8 cellular contexts compared by ENCODE assay signal in genomic region chr10:73810735-73811465, GRCh38. TPM values are rescaled to one million over a fixed set of nuclear protein-coding genes. Genes with fewer than 3 reads are reported as not detected.
A peak's percentile ranks its signal among the peaks of the same experiment; 100 is the strongest.
DNase-seq lines count a peak whose midpoint lies in the region; ATAC-seq and TF ChIP-seq lines count a peak whose summit lies in the region.

No MANE protein-coding gene starts in this region.

- peak overlapping the region; percentile 83 for H3K4me3 ChIP-seq in Caco-2 (ENCODE audit: low read depth, low read length)
- H3K4me3 ChIP-seq in epithelial cell of esophagus (ENCODE audit: low read length) = peak overlapping the region; percentile 60
- H3K4me3 ChIP-seq in suprapubic skin = peak overlapping the region; percentile 86

- TF ChIP-seq CTCF in Caco-2 (IDR thresholded peaks at IDR 0.05; ENCODE audit: insufficient read depth in 1 of 2, low read depth in 1 of 2, low read length in 1 of 2, severe bottlenecking in 1 of 2, unreplicated experiment in 1 of 2) = no peak
- no peak for TF ChIP-seq CTCF in activated CD8-positive, alpha-beta T cell treated with anti-CD3 and anti-CD28 coated beads for 36 hours (IDR thresholded peaks at IDR 0.05)
- TF ChIP-seq CTCF in epithelial cell of esophagus (IDR thresholded peaks at IDR 0.05; ENCODE audit: insufficient read depth, low read depth, low read length, missing control alignments) = no peak
- no peak for TF ChIP-seq CTCF in nephron (IDR thresholded peaks at IDR 0.05; ENCODE audit: unreplicated experiment in 3 of 3)
- TF ChIP-seq CTCF in suprapubic skin (IDR thresholded peaks at IDR 0.05) = no peak

- WGBS in suprapubic skin = 0% methylated on average over 10 of the region's 63 CpGs

- peak overlapping the region; percentile 84 for H3K27ac ChIP-seq in suprapubic skin

- H3K4me1 Mint-ChIP-seq in Caco-2 (ENCODE audit: low read depth, unreplicated experiment) = no peaks in the 10 kb centered on the region
- peaks cover 16 to 27% (median 18%) of the 10 kb centered on the region in 3 donors for H3K4me1 Mint-ChIP-seq in IgD-negative memory B cell
- peaks cover 44% of the 10 kb centered on the region for H3K4me1 Mint-ChIP-seq in activated CD8-positive, alpha-beta T cell treated with anti-CD3 and anti-CD28 coated beads for 36 hours (ENCODE audit: low read depth)
- peaks cover 19% of the 10 kb centered on the region for H3K4me1 Mint-ChIP-seq in nephron

- DNase-seq in Caco-2 = peak in 1 of 2 experiments; percentile 51
- DNase-seq in activated CD8-positive, alpha-beta T cell treated with anti-CD3 and anti-CD28 coated beads for 36 hours = peak; percentile 65
- DNase-seq in epithelial cell of esophagus (ENCODE audit: low read depth) = peak; percentile 35
- no peak for DNase-seq in suprapubic skin (ENCODE audit: low spot score in 2 of 2)
- no peak for DNase-seq in MV-4-11 (lab: John Stamatoyannopoulos, UW)

- no TSS peak for BruUV-seq in Caco-2 (replicated peaks; lab: Mats Ljungman, UMichigan)

- no peak for TF ChIP-seq POLR2A in suprapubic skin (IDR thresholded peaks at IDR 0.05)

- H3K4me3 Mint-ChIP-seq in Caco-2 (ENCODE audit: unreplicated experiment) (peak overlapping the region; percentile 72), IgD-negative memory B cell (peak overlapping the region; percentile 76 to 95 (median 90)), nephron (peak overlapping the region; percentile 83 to 92 (median 89))
- H3K4me3 Mint-ChIP-seq in activated CD8-positive, alpha-beta T cell treated with anti-CD3 and anti-CD28 coated beads for 36 hours = peak overlapping the region; percentile 82

- no peak for TF ChIP-seq EP300 in suprapubic skin (IDR thresholded peaks at IDR 0.05)

- H3K36me3 ChIP-seq in Caco-2 (ENCODE audit: control insufficient read depth, insufficient read depth, low read length) (no peaks in the 10 kb centered on the region), suprapubic skin (peaks cover 48% of the 10 kb centered on the region)

- ATAC-seq in GM21515 (IDR thresholded peaks at IDR 0.05; ENCODE audit: unreplicated experiment) = peak; percentile 26
- peak; percentile 15 for ATAC-seq in activated CD8-positive, alpha-beta T cell treated with anti-CD3 and anti-CD28 coated beads for 36 hours

- H3K27me3 Mint-ChIP-seq in Caco-2 (ENCODE audit: insufficient read depth, unreplicated experiment) (no peaks in the 10 kb centered on the region), IgD-negative memory B cell (no peaks in the 10 kb centered on the region), nephron (ENCODE audit: low read depth) (no peaks in the 10 kb centered on the region)
- no peaks in the 10 kb centered on the region for H3K27me3 Mint-ChIP-seq in activated CD8-positive, alpha-beta T cell treated with anti-CD3 and anti-CD28 coated beads for 36 hours

- intact Hi-C loops in Caco-2 (cut with micrococcal nuclease; ENCODE audit: unreplicated experiment) = loop anchor here (2.0 kb wide), 1 partner anchor 24 kb away; no protein-coding TSS in a partner anchor
- intact Hi-C loops in activated CD8-positive, alpha-beta T cell treated with anti-CD3 and anti-CD28 coated beads for 36 hours (cut with micrococcal nuclease) = no loop called here

- H3K9me3 Mint-ChIP-seq in Caco-2 (ENCODE audit: unreplicated experiment) = no peaks in the 10 kb centered on the region
- no peaks in the 10 kb centered on the region for H3K9me3 Mint-ChIP-seq in IgD-negative memory B cell
- no peaks in the 10 kb centered on the region for H3K9me3 Mint-ChIP-seq in activated CD8-positive, alpha-beta T cell treated with anti-CD3 and anti-CD28 coated beads for 36 hours
- H3K9me3 Mint-ChIP-seq in nephron = no peaks in the 10 kb centered on the region

- H3K27ac Mint-ChIP-seq in Caco-2 (ENCODE audit: unreplicated experiment) (peak overlapping the region; percentile 65), IgD-negative memory B cell (peak overlapping the region; percentile 30 to 95 (median 87)), nephron (peak overlapping the region; percentile 55 to 80 (median 68))
- peak overlapping the region; percentile 98 for H3K27ac Mint-ChIP-seq in activated CD8-positive, alpha-beta T cell treated with anti-CD3 and anti-CD28 coated beads for 36 hours

- H3K27me3 ChIP-seq in Caco-2 (replicated peaks; ENCODE audit: control insufficient read depth, insufficient read depth, low read length) = no peaks in the 10 kb centered on the region
- no peaks in the 10 kb centered on the region for H3K27me3 ChIP-seq in suprapubic skin

- CTCF ChIA-PET in Caco-2 (lab: Charles Lee) = no interaction called here
- CTCF ChIA-PET in activated CD8-positive, alpha-beta T cell treated with anti-CD3 and anti-CD28 coated beads for 36 hours (lab: Charles Lee) = interaction anchor here (1.0 to 1.8 kb wide), 3 partner anchors 21 to 69 kb away, joined by 3 to 4 read pairs (median 3); no protein-coding TSS in a partner anchor

- H3K4me1 ChIP-seq in Caco-2 = no peaks in the 10 kb centered on the region
- H3K4me1 ChIP-seq in suprapubic skin = peaks cover 34% of the 10 kb centered on the region

- H3K36me3 Mint-ChIP-seq in Caco-2 (ENCODE audit: insufficient read depth, unreplicated experiment) (peaks cover 49% of the 10 kb centered on the region), IgD-negative memory B cell (peaks cover 1% of the 10 kb centered on the region), nephron (ENCODE audit: low read depth) (peaks cover 30% of the 10 kb centered on the region)
- peaks cover 53% of the 10 kb centered on the region for H3K36me3 Mint-ChIP-seq in activated CD8-positive, alpha-beta T cell treated with anti-CD3 and anti-CD28 coated beads for 36 hours (ENCODE audit: low read depth)

- POLR2A ChIA-PET in Caco-2 (lab: Charles Lee) = no interaction called here
- POLR2A ChIA-PET in activated CD8-positive, alpha-beta T cell treated with anti-CD3 and anti-CD28 coated beads for 36 hours (lab: Charles Lee) = interaction anchor here (0.5 to 9.1 kb wide), 11 partner anchors 10 to 322 kb away, joined by 3 to 110 read pairs (median 12); partner anchors contain the start of genes CAMK2G, CHCHD1, SEC24C and ZSWIM8

- H3K9me3 ChIP-seq in Caco-2 = no peaks in the 10 kb centered on the region
- H3K9me3 ChIP-seq in suprapubic skin = no peaks in the 10 kb centered on the region

RNA-seq across cellular contexts. Expression of gene NDST2, which starts 0.5 kb away (rescaled TPM):
- 16.8 and 18.6 TPM in 2 replicates for total RNA-seq in Caco-2 (2022)
- polyA plus RNA-seq in IgD-negative memory B cell = 21.4 TPM
- total RNA-seq in activated CD8-positive, alpha-beta T cell treated with anti-CD3 and anti-CD28 coated beads for 36 hours = 10 to 100 TPM; 51.1 to 53.5 TPM
- total RNA-seq in suprapubic skin = 10 to 100 TPM; 27.4 to 56.5 (median 37.6) TPM

RNA-seq across cellular contexts. Expression of gene ZSWIM8, which starts 25.5 kb away (rescaled TPM):
- 93.2 and 103 TPM in 2 replicates for total RNA-seq in Caco-2 (2022)
- polyA plus RNA-seq in IgD-negative memory B cell = 15.2 TPM
- total RNA-seq in activated CD8-positive, alpha-beta T cell treated with anti-CD3 and anti-CD28 coated beads for 36 hours = 10 to 100 TPM; 30.0 to 41.0 TPM
- total RNA-seq in suprapubic skin = 100 to 1,000 TPM in 3 of 4 donors, 10 to 100 TPM in 1; 86.4 to 203 (median 121) TPM

RNA-seq across cellular contexts. Expression of gene CHCHD1, which starts 29.1 kb away (rescaled TPM):
- 42.0 and 44.1 TPM in 2 replicates for total RNA-seq in Caco-2 (2022)
- 54.4 TPM for polyA plus RNA-seq in IgD-negative memory B cell
- 10 to 100 TPM; 28.9 to 33.0 TPM for total RNA-seq in activated CD8-positive, alpha-beta T cell treated with anti-CD3 and anti-CD28 coated beads for 36 hours
- 10 to 100 TPM; 12.7 to 26.0 (median 22.5) TPM for total RNA-seq in suprapubic skin

Comparison
In these comparisons a context has a peak if more than half of its experiments do, and no peak if none do; other contexts are left out.
1. DNase-seq: peak in activated CD8-positive, alpha-beta T cell treated with anti-CD3 and anti-CD28 coated beads for 36 hours (single experiment) and epithelial cell of esophagus (single experiment); none in suprapubic skin (0 of 2) and MV-4-11 (single experiment).
2. Peak in every context shown above with its lines, with median percentiles within 50 percentile points of each other: H3K4me3 ChIP-seq, H3K27ac Mint-ChIP-seq and H3K4me3 Mint-ChIP-seq.